In the genomic region with DNA sequence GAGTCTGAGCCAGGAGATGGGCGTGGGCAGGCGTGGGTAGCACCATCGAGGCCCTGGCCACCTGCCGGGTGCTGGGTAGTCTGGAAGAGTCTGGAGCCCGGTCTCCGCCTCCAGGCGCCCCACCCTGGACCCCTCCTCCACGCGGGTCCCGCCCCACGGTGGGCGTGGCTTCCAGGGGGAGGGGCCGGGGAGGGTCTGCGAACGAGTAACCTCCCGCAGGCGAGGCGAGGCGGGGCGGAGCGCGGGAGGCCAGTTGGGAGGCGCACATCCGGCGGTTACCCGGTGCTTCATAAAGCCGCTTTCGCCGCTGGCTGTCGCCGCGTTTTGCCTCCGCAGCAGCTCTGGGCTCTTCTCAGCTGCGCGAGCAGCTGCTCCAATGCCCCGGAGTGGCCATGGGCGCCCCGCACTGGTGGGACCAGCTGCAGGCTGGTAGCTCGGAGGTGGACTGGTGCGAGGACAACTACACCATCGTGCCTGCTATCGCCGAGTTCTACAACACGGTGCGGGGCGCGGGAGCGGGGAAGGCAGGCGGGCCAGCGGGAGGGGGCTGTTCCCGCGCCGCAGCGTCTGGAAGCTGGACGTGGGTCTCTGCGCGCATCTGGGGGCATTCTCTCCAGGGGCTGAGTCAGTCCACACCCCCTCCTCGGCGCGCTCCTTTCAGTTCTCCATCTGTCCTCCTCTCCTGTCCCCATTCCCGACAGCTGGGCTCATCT, we compare ENCODE assay signal across 8 cellular contexts. TPM values are rescaled to one million over a fixed set of nuclear protein-coding genes. Genes with fewer than 3 reads are reported as not detected.
A peak's percentile ranks its signal among the peaks of the same experiment; 100 is the strongest.
DNase-seq lines count a peak whose midpoint lies in the region; ATAC-seq and TF ChIP-seq lines count a peak whose summit lies in the region.

A gene (plus strand): TSS at position 317 of the 713 bp plus-strand sequence. CDS start 76 bp downstream, at position 393.

- H3K36me3 ChIP-seq in WERI-Rb-1 (no peaks in the 10 kb centered on the region; the same call in none of the 2 replicates), mammary epithelial cell (ENCODE audit: insufficient read depth, low read length) (no peaks in the 10 kb centered on the region), smooth muscle cell (ENCODE audit: low read depth) (no peaks in the 10 kb centered on the region)

- POLR2A ChIA-PET in AG04450 (lab: Yijun Ruan, JAX): interaction anchor here (0.7 to 1.0 kb wide), 2 partner anchors 28 to 29 kb away, joined by 3 read pairs; a partner anchor contains a TSS

- peak within 1 kb of the TSS; percentile 57 for H3K27ac ChIP-seq in AG04450 (ENCODE audit: low read depth, low read length)
- H3K27ac ChIP-seq in WERI-Rb-1: peak within 1 kb of the TSS; percentile 83
- peak within 1 kb of the TSS; percentile 35 for H3K27ac ChIP-seq in mammary epithelial cell (ENCODE audit: insufficient read depth, low read depth, low read length)
- no peak within 1 kb of the TSS for H3K27ac ChIP-seq in smooth muscle cell (ENCODE audit: low read depth)

- BruUV-seq in mammary epithelial cell (replicated peaks; lab: Mats Ljungman, UMichigan): TSS peak; percentile 55

- TF ChIP-seq CTCF in AG04450 (IDR thresholded peaks at IDR 0.05; ENCODE audit: low read depth, low read length) (peak; percentile 20; the same call in 1 of the 2 replicates), WERI-Rb-1 (IDR thresholded peaks at IDR 0.05; ENCODE audit: low read depth, low read length) (peak; percentile 39; the same call in 1 of the 2 replicates), mammary epithelial cell (conservative IDR thresholded peaks at IDR 0.05 in 1 of 2, IDR thresholded peaks at IDR 0.05 in 1 of 2; ENCODE audit: extremely low read depth in 1 of 2, insufficient read depth in 1 of 2, low read depth in 1 of 2, low read length in 2 of 2) (peak in 1 of 2 donors; percentile 35), smooth muscle cell (IDR thresholded peaks at IDR 0.05; ENCODE audit: borderline replicate concordance, insufficient read depth, poor library complexity, severe bottlenecking) (no peak)

- H3K79me2 ChIP-seq in mammary epithelial cell (ENCODE audit: insufficient read depth, low read length) (peaks cover 35% of the 10 kb centered on the region), smooth muscle cell (ENCODE audit: low read depth) (no peaks in the 10 kb centered on the region)

- dilution Hi-C loops in mammary epithelial cell (cut with HindIII; ENCODE audit: low sequenced_read_pairs): no loop called here

- H4K20me1 ChIP-seq in mammary epithelial cell (ENCODE audit: insufficient read depth, low read length) (no peaks in the 10 kb centered on the region), smooth muscle cell (ENCODE audit: low read depth) (no peaks in the 10 kb centered on the region)

- H3K9ac ChIP-seq in mammary epithelial cell (ENCODE audit: insufficient read depth, low read length): peak within 1 kb of the TSS; percentile 69
- peak within 1 kb of the TSS; percentile 30 for H3K9ac ChIP-seq in smooth muscle cell (ENCODE audit: low read depth)

- H3F3A ChIP-seq in smooth muscle cell (ENCODE audit: low read depth): no peaks in the 10 kb centered on the region

- 0% methylated on average over 9 of the region's 61 CpGs for WGBS in mammary epithelial cell (ENCODE audit: low coverage, missing lambda C conversion rate)
- WGBS in smooth muscle cell (ENCODE audit: low lambda C conversion rate): 2% methylated on average over 38 of the region's 61 CpGs

- H3K27me3 ChIP-seq in AG04450 (ENCODE audit: control insufficient read depth, insufficient read depth, low read length): peaks cover 3% of the 10 kb centered on the region
- H3K27me3 ChIP-seq in WERI-Rb-1 (ENCODE audit: insufficient read depth, low read depth, severe bottlenecking): no peaks in the 10 kb centered on the region
- no peaks in the 10 kb centered on the region for H3K27me3 ChIP-seq in mammary epithelial cell (ENCODE audit: insufficient read depth, low read length)
- no peaks in the 10 kb centered on the region for H3K27me3 ChIP-seq in smooth muscle cell (ENCODE audit: low read depth)

- H3K4me2 ChIP-seq in mammary epithelial cell (ENCODE audit: insufficient read depth, low read depth, low read length) (peak within 1 kb of the TSS; percentile 82), smooth muscle cell (peak within 1 kb of the TSS; percentile 88)

- H3K4me3 ChIP-seq in AG04450 (ENCODE audit: low read depth, low read length) (peak within 1 kb of the TSS; percentile 81), WERI-Rb-1 (ENCODE audit: low read depth, low read length) (peak within 1 kb of the TSS; percentile 68), mammary epithelial cell (replicated peaks in 1 of 3; ENCODE audit: insufficient read depth in 1 of 3, low read depth in 2 of 3, low read length in 3 of 3) (peak within 1 kb of the TSS; percentile 53 to 74 (median 72)), smooth muscle cell (peak within 1 kb of the TSS; percentile 63)

- intact Hi-C loops in mammary epithelial cell (cut with micrococcal nuclease): loop anchor here (1.0 kb wide), 1 partner anchor 29 kb away; a partner anchor contains a TSS

- DNase-seq in AG04450 (ENCODE audit: low read depth, low spot score): peak; percentile 59
- peak; percentile 69 for DNase-seq in NCI-H2171 (lab: John Stamatoyannopoulos, UW)
- peak; percentile 96 for DNase-seq in WERI-Rb-1
- peak; percentile 91 for DNase-seq in mammary epithelial cell
- peak; percentile 99 for DNase-seq in iPS-NIHi7 (ENCODE audit: extremely low spot score)
- DNase-seq in smooth muscle cell (lab: John Stamatoyannopoulos, UW; ENCODE audit: unreplicated experiment): peak; percentile 69

- ATAC-seq in GM18867 (IDR thresholded peaks at IDR 0.05; ENCODE audit: unreplicated experiment): peak; percentile 94
- ATAC-seq in HG03097 (IDR thresholded peaks at IDR 0.05; ENCODE audit: low FRiP score, unreplicated experiment): peak; percentile 89

- in situ Hi-C loops in mammary epithelial cell (cut with MboI; ENCODE audit: low sequenced_read_pairs in 2 of 2): loop anchor here in 1 of 2 donors (25.0 kb wide), 1 partner anchor 347 kb away; no protein-coding TSS in a partner anchor

- H3K9me3 ChIP-seq in AG04450 (ENCODE audit: control insufficient read depth, insufficient read depth, low read length) (peaks cover 4% of the 10 kb centered on the region), WERI-Rb-1 (ENCODE audit: severe bottlenecking) (peaks cover 7% of the 10 kb centered on the region), mammary epithelial cell (replicated peaks; ENCODE audit: insufficient read depth, low read length) (no peaks in the 10 kb centered on the region), smooth muscle cell (replicated peaks; ENCODE audit: low read depth) (no peaks in the 10 kb centered on the region)

- H3K4me1 ChIP-seq in mammary epithelial cell (ENCODE audit: insufficient read depth, low read length) (peaks cover 35% of the 10 kb centered on the region), smooth muscle cell (ENCODE audit: low read depth) (peaks cover 4% of the 10 kb centered on the region)

- CTCF ChIA-PET in AG04450 (lab: Charles Lee): interaction anchor here (1.2 kb wide), 1 partner anchor 18 kb away, joined by 3 read pairs; no protein-coding TSS in a partner anchor
- CTCF ChIA-PET in mammary epithelial cell (lab: Charles Lee; ENCODE audit: low non-redundant PET): no interaction called here

- H2AFZ ChIP-seq in mammary epithelial cell (ENCODE audit: low read depth, low read length) (peak within 1 kb of the TSS; percentile 87), smooth muscle cell (ENCODE audit: low read depth) (peak within 1 kb of the TSS; percentile 71)

RNA-seq across cellular contexts. Expression of the gene that starts here (rescaled TPM):
- polyA plus RNA-seq in AG04450 (2011; rRNA removed) (1.6 and 2.3 TPM in 2 replicates), mammary epithelial cell (11.8 TPM), smooth muscle cell (0.49 and 1.1 TPM in 2 replicates)
- polyA minus RNA-seq in AG04450 (2011; rRNA and poly(A)+ RNA removed): 5.1 and 8.1 TPM in 2 replicates
- total RNA-seq in mammary epithelial cell (10 to 100 TPM in 1 of 2 donors, 1 to 10 TPM in 1; 9.1 to 38.3 TPM), smooth muscle cell (3.0 and 4.2 TPM in 2 replicates)
- polyA minus RNA-seq in mammary epithelial cell: 34.2 TPM
